ENCODE assay signal across 1 cellular context in genomic region chr11:63767415-63768231, GRCh38.
A peak's percentile ranks its signal among the peaks of the same experiment; 100 is the strongest.
TF ChIP-seq lines count a peak whose summit lies in the region.

No MANE protein-coding gene starts in this region.

TF ChIP-seq in HepG2, 621 proteins besides CTCF, POLR2A, EP300 and RAD21 (continued from another document and continues in another):
- TF ChIP-seq E2F2 (CRISPR knock-in tag; IDR thresholded peaks at IDR 0.05; ENCODE audit: borderline replicate concordance) = 0 out of 2 replicates have a peak, but pooled peaks have one; percentile 33
- TF ChIP-seq ZNF234 (CRISPR knock-in tag; conservative IDR thresholded peaks at IDR 0.05) = 0 out of 2 replicates have a peak, but pooled peaks have one; percentile 37
- TF ChIP-seq HOXA3 (CRISPR knock-in tag; IDR thresholded peaks at IDR 0.05) = peak; percentile 23; the same call in 1 of the 2 replicates
- TF ChIP-seq ZNF616 (CRISPR knock-in tag; IDR thresholded peaks at IDR 0.05; ENCODE audit: low read depth) = 0 out of 2 replicates have a peak, but pooled peaks have one; percentile 35
- no peak for TF ChIP-seq GRHL1 (CRISPR knock-in tag; conservative IDR thresholded peaks at IDR 0.05)
- TF ChIP-seq ZNF589 (CRISPR knock-in tag; conservative IDR thresholded peaks at IDR 0.05) = no peak
- TF ChIP-seq ZNF740 (CRISPR knock-in tag; IDR thresholded peaks at IDR 0.05) = no peak
- 0 out of 2 replicates have a peak, but pooled peaks have one; percentile 35 for TF ChIP-seq NCOR1 (IDR thresholded peaks at IDR 0.05; ENCODE audit: borderline replicate concordance, low read length)
- peak; percentile 67; the same call in 1 of the 2 replicates for TF ChIP-seq PATZ1 (CRISPR knock-in tag; IDR thresholded peaks at IDR 0.05)
- no peak for TF ChIP-seq ZFP36 (IDR thresholded peaks at IDR 0.05; ENCODE audit: borderline replicate concordance, low read depth, low read length, partially characterized antibody)
- TF ChIP-seq ARID5B (CRISPR knock-in tag; IDR thresholded peaks at IDR 0.05) = 0 out of 2 replicates have a peak, but pooled peaks have one; percentile 6
- TF ChIP-seq ZBTB25 (CRISPR knock-in tag; IDR thresholded peaks at IDR 0.05) = peak; percentile 21; the same call in 1 of the 2 replicates
- TF ChIP-seq TP53 (CRISPR knock-in tag; conservative IDR thresholded peaks at IDR 0.05) = 0 out of 2 replicates have a peak, but pooled peaks have one; percentile 49
- TF ChIP-seq DR1 (CRISPR knock-in tag; IDR thresholded peaks at IDR 0.05) = peak; percentile 25; the same call in 1 of the 2 replicates
- TF ChIP-seq HOXA5 (CRISPR knock-in tag; IDR thresholded peaks at IDR 0.05) = peak; percentile 75; the same call in 1 of the 2 replicates
- no peak for TF ChIP-seq ZSCAN30 (CRISPR knock-in tag; IDR thresholded peaks at IDR 0.05)
- peak; percentile 49 for TF ChIP-seq ASH2L (IDR thresholded peaks at IDR 0.05; ENCODE audit: insufficient read length, low read depth, low read length)
- 0 out of 3 replicates have a peak, but pooled peaks have one; percentile 9 for TF ChIP-seq MXI1 (IDR thresholded peaks at IDR 0.05; ENCODE audit: borderline replicate concordance, low read depth, low read length)
- TF ChIP-seq KLF6 (CRISPR knock-in tag; IDR thresholded peaks at IDR 0.05) = peak; percentile 67; the same call in 1 of the 2 replicates
- peak; percentile 57; the same call in 1 of the 2 replicates for TF ChIP-seq RBFOX2 (IDR thresholded peaks at IDR 0.05; ENCODE audit: low read depth, low read length)
- TF ChIP-seq GATAD1 (CRISPR knock-in tag; IDR thresholded peaks at IDR 0.05) = no peak
- peak; percentile 47 for TF ChIP-seq PAXIP1 (CRISPR knock-in tag; conservative IDR thresholded peaks at IDR 0.05)
- no peak for TF ChIP-seq NFATC3 (CRISPR knock-in tag; IDR thresholded peaks at IDR 0.05)
- TF ChIP-seq TOPORS (CRISPR knock-in tag; IDR thresholded peaks at IDR 0.05) = peak; percentile 68; the same call in 1 of the 2 replicates
- TF ChIP-seq ZNF510 (CRISPR knock-in tag; IDR thresholded peaks at IDR 0.05; ENCODE audit: low read depth) = no peak
- no peak for TF ChIP-seq ZFP82 (CRISPR knock-in tag; IDR thresholded peaks at IDR 0.05; ENCODE audit: borderline replicate concordance)
- 0 out of 2 replicates have a peak, but pooled peaks have one; percentile 21 for TF ChIP-seq ZBTB7A (CRISPR knock-in tag; IDR thresholded peaks at IDR 0.05)
- TF ChIP-seq ZNF530 (CRISPR knock-in tag; IDR thresholded peaks at IDR 0.05; ENCODE audit: low read depth) = no peak
- peak; percentile 44; the same call in 1 of the 2 replicates for TF ChIP-seq ZNF768 (CRISPR knock-in tag; IDR thresholded peaks at IDR 0.05)
- 0 out of 2 replicates have a peak, but pooled peaks have one; percentile 20 for TF ChIP-seq HOXD1 (CRISPR knock-in tag; IDR thresholded peaks at IDR 0.05)
- TF ChIP-seq CC2D1A (CRISPR knock-in tag; IDR thresholded peaks at IDR 0.05) = no peak
- peak; percentile 54 for TF ChIP-seq HNF4A (CRISPR knock-in tag; IDR thresholded peaks at IDR 0.05)
- TF ChIP-seq ZNF367 (CRISPR knock-in tag; IDR thresholded peaks at IDR 0.05; ENCODE audit: borderline replicate concordance) = 0 out of 2 replicates have a peak, but pooled peaks have one; percentile 40
- TF ChIP-seq TBX2 (CRISPR knock-in tag; IDR thresholded peaks at IDR 0.05; ENCODE audit: borderline replicate concordance) = 0 out of 2 replicates have a peak, but pooled peaks have one; percentile 13
- TF ChIP-seq ELF4 (CRISPR knock-in tag; IDR thresholded peaks at IDR 0.05; ENCODE audit: borderline replicate concordance) = no peak
- 0 out of 2 replicates have a peak, but pooled peaks have one; percentile 19 for TF ChIP-seq ZNF598 (CRISPR knock-in tag; IDR thresholded peaks at IDR 0.05; ENCODE audit: borderline replicate concordance)
- TF ChIP-seq PBX3 (CRISPR knock-in tag; IDR thresholded peaks at IDR 0.05; ENCODE audit: borderline replicate concordance) = 0 out of 2 replicates have a peak, but pooled peaks have one; percentile 35
- TF ChIP-seq CCDC6 (CRISPR knock-in tag; IDR thresholded peaks at IDR 0.05) = 0 out of 2 replicates have a peak, but pooled peaks have one; percentile 26
- TF ChIP-seq THYN1 (CRISPR knock-in tag; IDR thresholded peaks at IDR 0.05; ENCODE audit: borderline replicate concordance, low read depth) = no peak
- 0 out of 2 replicates have a peak, but pooled peaks have one; percentile 9 for TF ChIP-seq SPEN (CRISPR knock-in tag; IDR thresholded peaks at IDR 0.05; ENCODE audit: low read depth)
- no peak for TF ChIP-seq SOX6 (IDR thresholded peaks at IDR 0.05)
- TF ChIP-seq SOX6 (CRISPR knock-in tag; IDR thresholded peaks at IDR 0.05) = 0 out of 2 replicates have a peak, but pooled peaks have one; percentile 36
- TF ChIP-seq ZNF703 (CRISPR knock-in tag; IDR thresholded peaks at IDR 0.05; ENCODE audit: borderline replicate concordance) = no peak
- no peak for TF ChIP-seq FIP1L1 (IDR thresholded peaks at IDR 0.05; ENCODE audit: borderline replicate concordance, insufficient read depth, low read depth, low read length)
- no peak for TF ChIP-seq EED (CRISPR knock-in tag; IDR thresholded peaks at IDR 0.05)
- peak; percentile 20 for TF ChIP-seq ZFY (CRISPR knock-in tag; IDR thresholded peaks at IDR 0.05)
- TF ChIP-seq ZNF232 (CRISPR knock-in tag; IDR thresholded peaks at IDR 0.05; ENCODE audit: borderline replicate concordance) = 0 out of 2 replicates have a peak, but pooled peaks have one; percentile 57
- peak; percentile 99 for TF ChIP-seq ZFP91 (CRISPR knock-in tag; IDR thresholded peaks at IDR 0.05; ENCODE audit: borderline replicate concordance)
